ENCODE assay signal across 21 cellular contexts in genomic region chrX:150200361-150200760, GRCh38.
DNase-seq lines count a peak whose midpoint lies in the region; ATAC-seq and TF ChIP-seq lines count a peak whose summit lies in the region.
"Had no signal": no experiment of that assay in that cellular context is flagged by ENCODE, and none has a peak within 500 bp of the region (broad histone marks: within the 10 kb centered on the region; RNA-seq: fewer than 3 reads in every experiment).

No MANE protein-coding gene starts in this region.

- H3K9ac ChIP-seq in DND-41 (ENCODE audit: low read depth, low read length), result no peak overlapping the region

- peak overlapping the region; percentile 39 for H3K27ac Mint-ChIP-seq in stimulated activated naive B cell treated with anti-CD40 and anti-IgM and Interleukin-4, amounts not matched to agents 10 μg/mL and 1 μg/mL and 100 μg/mL, for 72 hours
- H3K27ac Mint-ChIP-seq: CD8-positive, alpha-beta memory T cell; T-helper 2 cell treated with Interferon-gamma antibody and Interleukin-4, amounts not matched to agents 5 μg/mL and 100 μg/mL, for 36 hours had no signal

- peaks cover 15% of the 10 kb centered on the region; the same call in 1 of the 2 replicates for H3F3A ChIP-seq in PC-9 (ENCODE audit: insufficient read depth, low read depth)

- H3K36me3 ChIP-seq in DND-41 (ENCODE audit: insufficient read depth, low read length), result no peaks in the 10 kb centered on the region
- H3K36me3 ChIP-seq in PC-9 (ENCODE audit: low read depth), result no peaks in the 10 kb centered on the region
- H3K36me3 ChIP-seq: left ventricle myocardium inferior, upper lobe of left lung had no signal

- POLR2A ChIA-PET in PC-9 (lab: Charles Lee; ENCODE audit: unreplicated experiment), result interaction anchor here (0.6 kb wide), 1 partner anchor 185 kb away, joined by 5 read pairs; no protein-coding TSS in a partner anchor

- peak; percentile 7 for DNase-seq in DND-41
- DNase-seq in PC-9, result no peak
- no peak for DNase-seq in epithelial cell of prostate (ENCODE audit: low read depth, low spot score)
- DNase-seq in stimulated activated naive B cell treated with anti-CD40 and anti-IgM and Interleukin-4, amounts not matched to agents 10 μg/mL and 1 μg/mL and 100 μg/mL, for 72 hours, result no peak
- DNase-seq in stimulated activated naive CD4-positive, alpha-beta T cell (lab: John Stamatoyannopoulos, UW), result no peak
- DNase-seq in activated T-cell treated with anti-CD3 and anti-CD28 coated beads, Interleukin-2, amount 50 U/mL, for 4 hours, result no peak
- no peak for DNase-seq in AG08396 (ENCODE audit: low spot score)
- DNase-seq: activated gamma-delta T cell, AML-193, glutamatergic neuron, H7, left ventricle myocardium inferior, NCI-H748 treated with DMSO at 0.1 percent for 48 hours, retina had no signal

- no peaks in the 10 kb centered on the region for H4K20me1 ChIP-seq in DND-41 (ENCODE audit: insufficient read depth, low read length)
- H4K20me1 ChIP-seq in PC-9 (ENCODE audit: insufficient read depth), result no peaks in the 10 kb centered on the region

- CTCF ChIA-PET in PC-9 (lab: Charles Lee), result interaction anchor here (0.8 to 0.9 kb wide), 2 partner anchors 160 to 164 kb away, joined by 3 to 4 read pairs; no protein-coding TSS in a partner anchor

- no peak overlapping the region for H2AFZ ChIP-seq in DND-41 (ENCODE audit: low read depth, low read length)
- no peak overlapping the region for H2AFZ ChIP-seq in PC-9

- H3K79me2 ChIP-seq in DND-41 (ENCODE audit: insufficient read depth, low read length) (no peaks in the 10 kb centered on the region), PC-9 (ENCODE audit: low read depth) (no peaks in the 10 kb centered on the region)

- H3K27ac ChIP-seq in DND-41 (ENCODE audit: low read length) (no peak overlapping the region), PC-9 (no peak overlapping the region), epithelial cell of prostate (peak overlapping the region; percentile 24)
- H3K27ac ChIP-seq: left ventricle myocardium inferior, VCaP had no signal

- H3K27me3 ChIP-seq in DND-41 (ENCODE audit: insufficient read depth, low read length, poor library complexity) (no peaks in the 10 kb centered on the region), PC-9 (ENCODE audit: insufficient read depth, low read depth) (no peaks in the 10 kb centered on the region)
- H3K27me3 ChIP-seq: upper lobe of left lung had no signal

- no peaks in the 10 kb centered on the region for H3K27me3 Mint-ChIP-seq in stimulated activated naive B cell treated with anti-CD40 and anti-IgM and Interleukin-4, amounts not matched to agents 10 μg/mL and 1 μg/mL and 100 μg/mL, for 72 hours
- no peaks in the 10 kb centered on the region for H3K27me3 Mint-ChIP-seq in activated T-cell treated with anti-CD3 and anti-CD28 coated beads, Interleukin-2, amount 50 U/mL, for 4 hours (ENCODE audit: low read depth)
- H3K27me3 Mint-ChIP-seq: central memory CD8-positive, alpha-beta T cell; naive thymus-derived CD4-positive, alpha-beta T cell had no signal

- no peaks in the 10 kb centered on the region for H3K36me3 Mint-ChIP-seq in stimulated activated naive B cell treated with anti-CD40 and anti-IgM and Interleukin-4, amounts not matched to agents 10 μg/mL and 1 μg/mL and 100 μg/mL, for 72 hours
- no peaks in the 10 kb centered on the region for H3K36me3 Mint-ChIP-seq in activated T-cell treated with anti-CD3 and anti-CD28 coated beads, Interleukin-2, amount 50 U/mL, for 4 hours (ENCODE audit: insufficient read depth)
- H3K36me3 Mint-ChIP-seq: CD8-positive, alpha-beta memory T cell; naive thymus-derived CD4-positive, alpha-beta T cell had no signal

- no peak overlapping the region for H3K4me2 ChIP-seq in DND-41 (ENCODE audit: insufficient read depth, low read length)
- peak overlapping the region; percentile 52 for H3K4me2 ChIP-seq in PC-9

- H3K9me3 ChIP-seq in DND-41 (ENCODE audit: insufficient read depth, low read length, severe bottlenecking) (no peaks in the 10 kb centered on the region), PC-9 (ENCODE audit: insufficient read depth, low read depth) (no peaks in the 10 kb centered on the region)
- H3K9me3 ChIP-seq: left ventricle myocardium inferior, upper lobe of left lung had no signal

- no peak overlapping the region for H3K4me3 Mint-ChIP-seq in stimulated activated naive B cell treated with anti-CD40 and anti-IgM and Interleukin-4, amounts not matched to agents 10 μg/mL and 1 μg/mL and 100 μg/mL, for 72 hours
- no peak overlapping the region for H3K4me3 Mint-ChIP-seq in activated T-cell treated with anti-CD3 and anti-CD28 coated beads, Interleukin-2, amount 50 U/mL, for 4 hours
- H3K4me3 Mint-ChIP-seq: CD8-positive, alpha-beta memory T cell; central memory CD8-positive, alpha-beta T cell; naive thymus-derived CD4-positive, alpha-beta T cell; T-helper 2 cell treated with Interferon-gamma antibody and Interleukin-4, amounts not matched to agents 5 μg/mL and 100 μg/mL, for 36 hours had no signal

- peak; percentile 25; the same call in 2 of the 3 replicates for ATAC-seq in DND-41 (ENCODE audit: insufficient read depth, low read depth)
- no peak for ATAC-seq in stimulated activated naive B cell treated with anti-CD40 and anti-IgM and Interleukin-4, amounts not matched to agents 10 μg/mL and 1 μg/mL and 100 μg/mL, for 72 hours (replicated peaks)
- ATAC-seq in activated T-cell treated with anti-CD3 and anti-CD28 coated beads, Interleukin-2, amount 50 U/mL, for 4 hours, result no peak

- peaks cover 0 to 6% of the 10 kb centered on the region in 2 donors for H3K9me3 Mint-ChIP-seq in stimulated activated naive B cell treated with anti-CD40 and anti-IgM and Interleukin-4, amounts not matched to agents 10 μg/mL and 1 μg/mL and 100 μg/mL, for 72 hours
- no peaks in the 10 kb centered on the region for H3K9me3 Mint-ChIP-seq in activated T-cell treated with anti-CD3 and anti-CD28 coated beads, Interleukin-2, amount 50 U/mL, for 4 hours
- H3K9me3 Mint-ChIP-seq: central memory CD8-positive, alpha-beta T cell; naive thymus-derived CD4-positive, alpha-beta T cell; T-helper 2 cell treated with Interferon-gamma antibody and Interleukin-4, amounts not matched to agents 5 μg/mL and 100 μg/mL, for 36 hours had no signal

- BruUV-seq in PC-9 (replicated peaks; lab: Mats Ljungman, UMichigan), result no TSS peak

- H3K9me2 ChIP-seq in PC-9 (ENCODE audit: insufficient read depth), result no peaks in the 10 kb centered on the region

- H3K4me3 ChIP-seq in DND-41 (ENCODE audit: low read depth in 1 of 2, low read length in 2 of 2) (no peak overlapping the region), PC-9 (no peak overlapping the region)
- H3K4me3 ChIP-seq: K562, left ventricle myocardium inferior, upper lobe of left lung had no signal

- H3K4me1 ChIP-seq in DND-41 (ENCODE audit: insufficient read depth, low read length) (no peaks in the 10 kb centered on the region), PC-9 (replicated peaks; ENCODE audit: insufficient read depth) (peaks cover 15% of the 10 kb centered on the region)
- H3K4me1 ChIP-seq: left ventricle myocardium inferior had no signal

- TF ChIP-seq CTCF in DND-41 (IDR thresholded peaks at IDR 0.05; ENCODE audit: borderline replicate concordance, extremely low read depth, low read length, poor library complexity, severe bottlenecking) (no peak), PC-9 (conservative IDR thresholded peaks at IDR 0.05) (no peak)

- intact Hi-C loops in PC-9 (cut with micrococcal nuclease; ENCODE audit: unreplicated experiment), result loop anchor here (5.0 kb wide), 3 partner anchors 148 to 282 kb away; no protein-coding TSS in a partner anchor

- peaks cover 12 to 17% of the 10 kb centered on the region in 2 donors for H3K4me1 Mint-ChIP-seq in stimulated activated naive B cell treated with anti-CD40 and anti-IgM and Interleukin-4, amounts not matched to agents 10 μg/mL and 1 μg/mL and 100 μg/mL, for 72 hours
- H3K4me1 Mint-ChIP-seq in activated T-cell treated with anti-CD3 and anti-CD28 coated beads, Interleukin-2, amount 50 U/mL, for 4 hours (ENCODE audit: low read depth), result peaks cover 6% of the 10 kb centered on the region
- H3K4me1 Mint-ChIP-seq: CD8-positive, alpha-beta memory T cell; central memory CD8-positive, alpha-beta T cell had no signal
